In the genomic region with DNA sequence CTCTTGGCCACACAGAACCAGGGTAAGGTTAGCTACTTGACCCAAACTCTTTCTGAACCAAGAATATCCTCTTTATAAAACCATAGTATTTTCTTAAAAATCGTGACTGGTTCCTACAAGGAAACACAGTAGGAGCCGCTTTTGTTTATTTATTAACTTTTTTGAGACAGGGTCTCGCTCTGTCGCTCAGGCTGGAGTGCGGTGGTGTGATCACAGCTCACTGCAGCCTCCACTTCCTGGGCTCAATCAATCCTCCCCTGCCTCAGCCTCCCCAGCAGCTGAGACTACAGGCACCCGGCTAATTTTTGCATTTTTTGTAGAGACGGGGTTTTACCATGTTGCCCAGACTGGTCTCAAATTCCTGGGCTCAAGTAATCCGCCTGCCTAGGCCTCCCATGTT, we compare ENCODE assay signal across 16 cellular contexts. TPM values are rescaled to one million over a fixed set of nuclear protein-coding genes. Genes with fewer than 3 reads are reported as not detected.
A peak's percentile ranks its signal among the peaks of the same experiment; 100 is the strongest.
DNase-seq lines count a peak whose midpoint lies in the region; TF ChIP-seq lines count a peak whose summit lies in the region.
"Had no signal": no experiment of that assay in that cellular context is flagged by ENCODE, and none has a peak within 500 bp of the region (broad histone marks: within the 10 kb centered on the region; RNA-seq: fewer than 3 reads in every experiment).

No MANE protein-coding gene starts in this region.

- no peaks in the 10 kb centered on the region; a peak in 1 of 22 replicates for H3K9me3 ChIP-seq in BLaER1 treated with 17β-estradiol and CSF1 and Interleukin-3, amounts not matched to agents 10 nM and 100 nM (replicated peaks in 1 of 11)
- no peaks in the 10 kb centered on the region for H3K9me3 ChIP-seq in neural progenitor cell (ENCODE audit: low read depth)
- H3K9me3 ChIP-seq in vagina = no peaks in the 10 kb centered on the region
- no peaks in the 10 kb centered on the region for H3K9me3 ChIP-seq in BE2C
- H3K9me3 ChIP-seq: Caco-2 had no signal

- H3K4me1 ChIP-seq in BLaER1 treated with 17β-estradiol and CSF1 and Interleukin-3, amounts not matched to agents 10 nM and 100 nM = peaks cover 64 to 94% (median 82%) of the 10 kb centered on the region in 10 experiments
- H3K4me1 ChIP-seq in neural progenitor cell = peaks cover 20% of the 10 kb centered on the region
- H3K4me1 ChIP-seq in vagina = peaks cover 41% of the 10 kb centered on the region
- H3K4me1 ChIP-seq in BE2C = no peaks in the 10 kb centered on the region

- no peaks in the 10 kb centered on the region for H3K36me3 ChIP-seq in BLaER1 treated with 17β-estradiol and CSF1 and Interleukin-3, amounts not matched to agents 10 nM and 100 nM
- no peaks in the 10 kb centered on the region for H3K36me3 ChIP-seq in neural progenitor cell
- no peaks in the 10 kb centered on the region for H3K36me3 ChIP-seq in vagina
- no peaks in the 10 kb centered on the region for H3K36me3 ChIP-seq in BE2C

- peaks cover 7% of the 10 kb centered on the region for H3K27me3 Mint-ChIP-seq in dendritic cell treated with granulocyte-macrophage colony-stimulating factor and Interleukin-4, amounts not matched to agents 40 ng/mL and 50 ng/mL, for 4 days
- H3K27me3 Mint-ChIP-seq in neural progenitor cell (ENCODE audit: insufficient read depth, low read depth) = peaks cover 18% of the 10 kb centered on the region

- no peak overlapping the region for H3K9ac ChIP-seq in BLaER1 treated with 17β-estradiol and CSF1 and Interleukin-3, amounts not matched to agents 10 nM and 100 nM
- H3K9ac ChIP-seq in neural progenitor cell = no peak overlapping the region
- H3K9ac ChIP-seq: GM23248 had no signal

- H3K79me2 ChIP-seq in neural progenitor cell (ENCODE audit: low read depth) = no peaks in the 10 kb centered on the region

- no peak for TF ChIP-seq POLR2A in vagina (IDR thresholded peaks at IDR 0.05)

- no peaks in the 10 kb centered on the region for H3K27me3 ChIP-seq in BLaER1 treated with 17β-estradiol and CSF1 and Interleukin-3, amounts not matched to agents 10 nM and 100 nM
- H3K27me3 ChIP-seq in neural progenitor cell (no peaks in the 10 kb centered on the region), vagina (no peaks in the 10 kb centered on the region), BE2C (no peaks in the 10 kb centered on the region)

- no peak overlapping the region for H3K4me3 ChIP-seq in BLaER1 treated with 17β-estradiol and CSF1 and Interleukin-3, amounts not matched to agents 10 nM and 100 nM
- no peak overlapping the region for H3K4me3 ChIP-seq in neural progenitor cell
- H3K4me3 ChIP-seq in vagina = no peak overlapping the region
- no peak overlapping the region for H3K4me3 ChIP-seq in BE2C (ENCODE audit: low read depth, low read length)
- H3K4me3 ChIP-seq: GM23248 had no signal

- peaks cover 39% of the 10 kb centered on the region for H3F3A ChIP-seq in neural progenitor cell (ENCODE audit: low read depth)

- peaks cover 62% of the 10 kb centered on the region for H3K4me1 Mint-ChIP-seq in dendritic cell treated with granulocyte-macrophage colony-stimulating factor and Interleukin-4, amounts not matched to agents 40 ng/mL and 50 ng/mL, for 4 days (ENCODE audit: low read depth)
- H3K4me1 Mint-ChIP-seq in neural progenitor cell = peaks cover 42% of the 10 kb centered on the region

- no peak overlapping the region for H3K4me3 Mint-ChIP-seq in dendritic cell treated with granulocyte-macrophage colony-stimulating factor and Interleukin-4, amounts not matched to agents 40 ng/mL and 50 ng/mL, for 4 days
- H3K4me3 Mint-ChIP-seq in neural progenitor cell = no peak overlapping the region
- H3K4me3 Mint-ChIP-seq: CD14-positive monocyte; CD8-positive, alpha-beta T cell had no signal

- no peak overlapping the region for H3K27ac ChIP-seq in BLaER1 treated with 17β-estradiol and CSF1 and Interleukin-3, amounts not matched to agents 10 nM and 100 nM
- H3K27ac ChIP-seq in neural progenitor cell (no peak overlapping the region), vagina (peak overlapping the region; percentile 72)
- H3K27ac ChIP-seq: GM23248 had no signal

- no peaks in the 10 kb centered on the region for H4K20me1 ChIP-seq in BLaER1 treated with 17β-estradiol and CSF1 and Interleukin-3, amounts not matched to agents 10 nM and 100 nM
- H4K20me1 ChIP-seq in neural progenitor cell (ENCODE audit: low read depth) = no peaks in the 10 kb centered on the region

- peak overlapping the region; percentile 76 for H3K27ac Mint-ChIP-seq in dendritic cell treated with granulocyte-macrophage colony-stimulating factor and Interleukin-4, amounts not matched to agents 40 ng/mL and 50 ng/mL, for 4 days
- H3K27ac Mint-ChIP-seq in neural progenitor cell = no peak overlapping the region
- H3K27ac Mint-ChIP-seq: CD8-positive, alpha-beta T cell had no signal

- no peak overlapping the region for H2AFZ ChIP-seq in neural progenitor cell (replicated peaks)
- H2AFZ ChIP-seq: GM23248 had no signal

- no peak for TF ChIP-seq CTCF in neural progenitor cell (IDR thresholded peaks at IDR 0.05)
- no peak for TF ChIP-seq CTCF in vagina (IDR thresholded peaks at IDR 0.05)
- TF ChIP-seq CTCF in BE2C (IDR thresholded peaks at IDR 0.05; ENCODE audit: low read depth, low read length) = no peak

- intact Hi-C loops in dendritic cell treated with granulocyte-macrophage colony-stimulating factor and Interleukin-4, amounts not matched to agents 40 ng/mL and 50 ng/mL, for 4 days (cut with micrococcal nuclease) = no loop called here
- intact Hi-C loops in vagina (cut with DNase I) = no loop called here

- no peak for DNase-seq in neural progenitor cell (ENCODE audit: low spot score)
- DNase-seq in vagina (ENCODE audit: extremely low spot score in 2 of 2) = no peak
- DNase-seq in NCI-H1694 (lab: John Stamatoyannopoulos, UW) = no peak
- DNase-seq in BE2C = no peak
- no peak for DNase-seq in NCI-H446 treated with DMSO at 0.1 percent for 48 hours (lab: John Stamatoyannopoulos, UW)
- DNase-seq: ACHN; Caco-2; CD8-positive, alpha-beta T cell; DMS53; GM23248; H7; IMR-90; KBM-7 had no signal

- no peaks in the 10 kb centered on the region for H3K36me3 Mint-ChIP-seq in dendritic cell treated with granulocyte-macrophage colony-stimulating factor and Interleukin-4, amounts not matched to agents 40 ng/mL and 50 ng/mL, for 4 days (ENCODE audit: low read depth)
- H3K36me3 Mint-ChIP-seq in neural progenitor cell = no peaks in the 10 kb centered on the region
- H3K36me3 Mint-ChIP-seq: CD8-positive, alpha-beta T cell had no signal

- no peaks in the 10 kb centered on the region for H3K9me3 Mint-ChIP-seq in dendritic cell treated with granulocyte-macrophage colony-stimulating factor and Interleukin-4, amounts not matched to agents 40 ng/mL and 50 ng/mL, for 4 days
- H3K9me3 Mint-ChIP-seq in neural progenitor cell = no peaks in the 10 kb centered on the region
- H3K9me3 Mint-ChIP-seq: CD14-positive monocyte; CD8-positive, alpha-beta T cell had no signal

- peak overlapping the region in 10 of 11 experiments; percentile 1 to 68 (median 58); a peak in 14 of 22 replicates for H3K4me2 ChIP-seq in BLaER1 treated with 17β-estradiol and CSF1 and Interleukin-3, amounts not matched to agents 10 nM and 100 nM
- peak overlapping the region; percentile 4 for H3K4me2 ChIP-seq in neural progenitor cell

RNA-seq across cellular contexts. Expression of gene LITAF, which starts 14.7 kb away (rescaled TPM):
- 42.5 and 50.0 TPM in 2 replicates for total RNA-seq in neural progenitor cell (ENCODE audit: low replicate concordance)
- total RNA-seq in vagina = 111 TPM
- 7.6 TPM for polyA plus RNA-seq in BE2C (2012; ENCODE audit: insufficient read depth, insufficient read length, low read depth)
